1 cellular context compared by ENCODE assay signal in genomic region chr19:1173160-1173844, GRCh38.
A peak's percentile ranks its signal among the peaks of the same experiment; 100 is the strongest.
TF ChIP-seq lines count a peak whose summit lies in the region.

No MANE protein-coding gene starts in this region.

TF ChIP-seq in HepG2, 621 proteins besides CTCF, POLR2A, EP300 and RAD21 (continued from another document and continues in another):
- TF ChIP-seq, protein P1, sequence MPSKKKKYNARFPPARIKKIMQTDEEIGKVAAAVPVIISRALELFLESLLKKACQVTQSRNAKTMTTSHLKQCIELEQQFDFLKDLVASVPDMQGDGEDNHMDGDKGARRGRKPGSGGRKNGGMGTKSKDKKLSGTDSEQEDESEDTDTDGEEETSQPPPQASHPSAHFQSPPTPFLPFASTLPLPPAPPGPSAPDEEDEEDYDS (CRISPR knock-in tag; IDR thresholded peaks at IDR 0.05) = no peak
- TF ChIP-seq SMAD9 (CRISPR knock-in tag; IDR thresholded peaks at IDR 0.05) (no peak), NFE2 (CRISPR knock-in tag; IDR thresholded peaks at IDR 0.05) (no peak), ZNF788 (CRISPR knock-in tag; IDR thresholded peaks at IDR 0.05; ENCODE audit: borderline replicate concordance) (no peak), ZNF383 (CRISPR knock-in tag; IDR thresholded peaks at IDR 0.05; ENCODE audit: borderline replicate concordance) (no peak), BRF2 (CRISPR knock-in tag; IDR thresholded peaks at IDR 0.05) (no peak), MIXL1 (CRISPR knock-in tag; IDR thresholded peaks at IDR 0.05) (no peak), THRA (CRISPR knock-in tag; IDR thresholded peaks at IDR 0.05; ENCODE audit: borderline replicate concordance) (peak; percentile 1; the same call in 1 of the 2 replicates), FLYWCH1 (CRISPR knock-in tag; IDR thresholded peaks at IDR 0.05) (no peak), ZNF792 (CRISPR knock-in tag; IDR thresholded peaks at IDR 0.05) (no peak), ZBTB2 (CRISPR knock-in tag; IDR thresholded peaks at IDR 0.05; ENCODE audit: low read depth) (no peak), KDM1A (CRISPR knock-in tag; IDR thresholded peaks at IDR 0.05) (no peak), SETDB1 (CRISPR knock-in tag; IDR thresholded peaks at IDR 0.05; ENCODE audit: borderline replicate concordance) (no peak), KLF9 (CRISPR knock-in tag; IDR thresholded peaks at IDR 0.05; ENCODE audit: low read depth) (no peak), MAZ (IDR thresholded peaks at IDR 0.05; ENCODE audit: borderline replicate concordance, low read depth, low read length) (no peak), MAZ (CRISPR knock-in tag; IDR thresholded peaks at IDR 0.05; ENCODE audit: low read depth) (peak; percentile 50; the same call in 1 of the 2 replicates), SYNCRIP (IDR thresholded peaks at IDR 0.05; ENCODE audit: insufficient read depth, low read depth, low read length) (no peak), ZNF550 (CRISPR knock-in tag; IDR thresholded peaks at IDR 0.05; ENCODE audit: borderline replicate concordance) (no peak), ZNF180 (CRISPR knock-in tag; IDR thresholded peaks at IDR 0.05; ENCODE audit: borderline replicate concordance, low read depth) (no peak), ZNF761 (CRISPR knock-in tag; conservative IDR thresholded peaks at IDR 0.05) (no peak), HNRNPUL1 (IDR thresholded peaks at IDR 0.05; ENCODE audit: low read depth, low read length) (no peak), CREB1 (IDR thresholded peaks at IDR 0.05) (no peak), CREB1 (CRISPR knock-in tag; IDR thresholded peaks at IDR 0.05) (no peak), E2F5 (CRISPR knock-in tag; conservative IDR thresholded peaks at IDR 0.05) (no peak), DMTF1 (CRISPR knock-in tag; IDR thresholded peaks at IDR 0.05) (no peak), ZBTB3 (CRISPR knock-in tag; IDR thresholded peaks at IDR 0.05; ENCODE audit: borderline replicate concordance, low read depth) (no peak), TFE3 (CRISPR knock-in tag; IDR thresholded peaks at IDR 0.05) (no peak), KLF15 (CRISPR knock-in tag; IDR thresholded peaks at IDR 0.05; ENCODE audit: borderline replicate concordance) (no peak), ZNF10 (CRISPR knock-in tag; IDR thresholded peaks at IDR 0.05; ENCODE audit: borderline replicate concordance, low read depth) (no peak), EZH2 (conservative IDR thresholded peaks at IDR 0.05; ENCODE audit: low read depth, low read length) (no peak), RFXANK (CRISPR knock-in tag; IDR thresholded peaks at IDR 0.05) (no peak), GTF3A (CRISPR knock-in tag; conservative IDR thresholded peaks at IDR 0.05) (no peak), TAF1 (CRISPR knock-in tag; IDR thresholded peaks at IDR 0.05) (no peak), CHCHD3 (CRISPR knock-in tag; IDR thresholded peaks at IDR 0.05) (no peak), NFAT5 (CRISPR knock-in tag; IDR thresholded peaks at IDR 0.05) (no peak), SP4 (CRISPR knock-in tag; IDR thresholded peaks at IDR 0.05) (no peak), RBM39 (IDR thresholded peaks at IDR 0.05; ENCODE audit: low read depth, low read length, poor library complexity, severe bottlenecking) (peak; percentile 13), ZNF136 (CRISPR knock-in tag; IDR thresholded peaks at IDR 0.05; ENCODE audit: low read depth) (no peak)
- TF ChIP-seq, protein P2, sequence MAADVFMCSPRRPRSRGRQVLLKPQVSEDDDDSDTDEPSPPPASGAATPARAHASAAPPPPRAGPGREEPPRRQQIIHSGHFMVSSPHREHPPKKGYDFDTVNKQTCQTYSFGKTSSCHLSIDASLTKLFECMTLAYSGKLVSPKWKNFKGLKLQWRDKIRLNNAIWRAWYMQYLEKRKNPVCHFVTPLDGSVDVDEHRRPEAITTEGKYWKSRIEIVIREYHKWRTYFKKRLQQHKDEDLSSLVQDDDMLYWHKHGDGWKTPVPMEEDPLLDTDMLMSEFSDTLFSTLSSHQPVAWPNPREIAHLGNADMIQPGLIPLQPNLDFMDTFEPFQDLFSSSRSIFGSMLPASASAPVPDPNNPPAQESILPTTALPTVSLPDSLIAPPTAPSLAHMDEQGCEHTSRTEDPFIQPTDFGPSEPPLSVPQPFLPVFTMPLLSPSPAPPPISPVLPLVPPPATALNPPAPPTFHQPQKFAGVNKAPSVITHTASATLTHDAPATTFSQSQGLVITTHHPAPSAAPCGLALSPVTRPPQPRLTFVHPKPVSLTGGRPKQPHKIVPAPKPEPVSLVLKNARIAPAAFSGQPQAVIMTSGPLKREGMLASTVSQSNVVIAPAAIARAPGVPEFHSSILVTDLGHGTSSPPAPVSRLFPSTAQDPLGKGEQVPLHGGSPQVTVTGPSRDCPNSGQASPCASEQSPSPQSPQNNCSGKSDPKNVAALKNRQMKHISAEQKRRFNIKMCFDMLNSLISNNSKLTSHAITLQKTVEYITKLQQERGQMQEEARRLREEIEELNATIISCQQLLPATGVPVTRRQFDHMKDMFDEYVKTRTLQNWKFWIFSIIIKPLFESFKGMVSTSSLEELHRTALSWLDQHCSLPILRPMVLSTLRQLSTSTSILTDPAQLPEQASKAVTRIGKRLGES (CRISPR knock-in tag; IDR thresholded peaks at IDR 0.05; ENCODE audit: borderline replicate concordance) = no peak
- TF ChIP-seq, protein P3, sequence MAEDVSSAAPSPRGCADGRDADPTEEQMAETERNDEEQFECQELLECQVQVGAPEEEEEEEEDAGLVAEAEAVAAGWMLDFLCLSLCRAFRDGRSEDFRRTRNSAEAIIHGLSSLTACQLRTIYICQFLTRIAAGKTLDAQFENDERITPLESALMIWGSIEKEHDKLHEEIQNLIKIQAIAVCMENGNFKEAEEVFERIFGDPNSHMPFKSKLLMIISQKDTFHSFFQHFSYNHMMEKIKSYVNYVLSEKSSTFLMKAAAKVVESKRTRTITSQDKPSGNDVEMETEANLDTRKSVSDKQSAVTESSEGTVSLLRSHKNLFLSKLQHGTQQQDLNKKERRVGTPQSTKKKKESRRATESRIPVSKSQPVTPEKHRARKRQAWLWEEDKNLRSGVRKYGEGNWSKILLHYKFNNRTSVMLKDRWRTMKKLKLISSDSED (CRISPR knock-in tag; IDR thresholded peaks at IDR 0.05) = no peak
- TF ChIP-seq, protein P4, sequence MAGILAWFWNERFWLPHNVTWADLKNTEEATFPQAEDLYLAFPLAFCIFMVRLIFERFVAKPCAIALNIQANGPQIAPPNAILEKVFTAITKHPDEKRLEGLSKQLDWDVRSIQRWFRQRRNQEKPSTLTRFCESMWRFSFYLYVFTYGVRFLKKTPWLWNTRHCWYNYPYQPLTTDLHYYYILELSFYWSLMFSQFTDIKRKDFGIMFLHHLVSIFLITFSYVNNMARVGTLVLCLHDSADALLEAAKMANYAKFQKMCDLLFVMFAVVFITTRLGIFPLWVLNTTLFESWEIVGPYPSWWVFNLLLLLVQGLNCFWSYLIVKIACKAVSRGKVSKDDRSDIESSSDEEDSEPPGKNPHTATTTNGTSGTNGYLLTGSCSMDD (CRISPR knock-in tag; IDR thresholded peaks at IDR 0.05) = no peak
